In the genomic region with DNA sequence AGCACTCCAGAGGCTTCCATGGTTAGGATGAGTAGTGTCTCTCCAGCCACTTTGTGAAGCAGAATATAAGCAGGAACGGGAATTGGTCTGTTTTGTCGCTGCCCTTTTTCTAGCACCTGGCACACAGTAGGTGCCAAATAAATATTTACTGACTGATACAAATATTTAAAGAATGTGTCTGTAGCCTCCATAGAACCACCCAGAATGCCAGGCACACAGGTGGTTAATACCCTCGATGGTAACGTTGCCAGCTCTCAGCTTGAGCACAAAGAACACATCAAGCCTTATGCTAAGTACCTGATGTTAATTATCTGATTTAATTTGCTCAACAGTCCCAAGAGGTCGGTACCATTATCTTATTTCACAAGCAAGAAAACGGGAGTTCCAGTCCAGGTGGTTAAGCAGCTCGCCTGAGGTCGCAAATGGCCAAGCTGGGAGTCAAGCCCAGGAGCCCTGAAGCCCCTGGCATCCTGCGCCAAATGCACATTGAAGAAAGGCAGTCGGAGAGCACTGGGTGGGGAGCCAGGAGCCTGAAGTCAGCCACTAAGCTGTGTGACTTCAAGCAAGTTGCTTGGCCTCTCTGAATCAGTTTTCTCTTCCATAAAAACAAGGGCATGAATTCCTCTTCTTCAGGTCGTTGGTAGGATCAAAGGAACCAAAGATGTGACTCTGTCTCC, we compare ENCODE assay signal across 10 cellular contexts.
A peak's percentile ranks its signal among the peaks of the same experiment; 100 is the strongest.
DNase-seq lines count a peak whose midpoint lies in the region; ATAC-seq lines count a peak whose summit lies in the region.
"Had no signal": no experiment of that assay in that cellular context is flagged by ENCODE, and none has a peak within 500 bp of the region (broad histone marks: within the 10 kb centered on the region; RNA-seq: fewer than 3 reads in every experiment).

No MANE protein-coding gene starts in this region.

- H3K27me3 ChIP-seq in HUES48 (ENCODE audit: control insufficient read depth, insufficient read depth, low read length): no peaks in the 10 kb centered on the region
- H3K27me3 ChIP-seq in adipocyte (replicated peaks; ENCODE audit: control insufficient read depth, insufficient read depth, low read length): no peaks in the 10 kb centered on the region
- H3K27me3 ChIP-seq: dorsolateral prefrontal cortex had no signal

- no peaks in the 10 kb centered on the region for H3K36me3 Mint-ChIP-seq in memory B cell
- no peaks in the 10 kb centered on the region for H3K36me3 Mint-ChIP-seq in stimulated activated naive B cell treated with anti-CD40 and anti-IgM and Interleukin-4, amounts not matched to agents 10 μg/mL and 1 μg/mL and 100 μg/mL, for 72 hours

- H3K9me3 Mint-ChIP-seq in memory B cell: no peaks in the 10 kb centered on the region
- no peaks in the 10 kb centered on the region for H3K9me3 Mint-ChIP-seq in stimulated activated naive B cell treated with anti-CD40 and anti-IgM and Interleukin-4, amounts not matched to agents 10 μg/mL and 1 μg/mL and 100 μg/mL, for 72 hours

- no peak for ATAC-seq in memory B cell (ENCODE audit: low read depth)
- no peak for ATAC-seq in stimulated activated naive B cell treated with anti-CD40 and anti-IgM and Interleukin-4, amounts not matched to agents 10 μg/mL and 1 μg/mL and 100 μg/mL, for 72 hours (replicated peaks)
- no peak for ATAC-seq in HG03175 (IDR thresholded peaks at IDR 0.05; ENCODE audit: unreplicated experiment)
- no peak for ATAC-seq in HG03139 (IDR thresholded peaks at IDR 0.05; ENCODE audit: unreplicated experiment)
- ATAC-seq in GM21737 (IDR thresholded peaks at IDR 0.05; ENCODE audit: unreplicated experiment): no peak

- DNase-seq in adipocyte (ENCODE audit: low read depth) (no peak), memory B cell (ENCODE audit: low spot score in 2 of 2) (no peak), KG1 (lab: John Stamatoyannopoulos, UW) (no peak)
- no peak for DNase-seq in stimulated activated naive B cell treated with anti-CD40 and anti-IgM and Interleukin-4, amounts not matched to agents 10 μg/mL and 1 μg/mL and 100 μg/mL, for 72 hours
- DNase-seq: dorsolateral prefrontal cortex, NCI-H446 had no signal

- peak overlapping the region; percentile 76 for H3K27ac ChIP-seq in HUES48 (ENCODE audit: low read depth, low read length)

- peak overlapping the region; percentile 28 for H3K27ac Mint-ChIP-seq in memory B cell
- peak overlapping the region; percentile 96 for H3K27ac Mint-ChIP-seq in stimulated activated naive B cell treated with anti-CD40 and anti-IgM and Interleukin-4, amounts not matched to agents 10 μg/mL and 1 μg/mL and 100 μg/mL, for 72 hours

- H3K4me3 Mint-ChIP-seq in memory B cell: no peak overlapping the region
- peak overlapping the region in 1 of 2 donors; percentile 62 for H3K4me3 Mint-ChIP-seq in stimulated activated naive B cell treated with anti-CD40 and anti-IgM and Interleukin-4, amounts not matched to agents 10 μg/mL and 1 μg/mL and 100 μg/mL, for 72 hours

- H3K9me3 ChIP-seq in HUES48 (ENCODE audit: control insufficient read depth, insufficient read depth, low read length): no peaks in the 10 kb centered on the region
- H3K9me3 ChIP-seq in adipocyte (ENCODE audit: control insufficient read depth, low read length): no peaks in the 10 kb centered on the region

- H3K9ac ChIP-seq in HUES48 (ENCODE audit: low read depth, low read length) (peak overlapping the region; percentile 40; the same call in 1 of the 2 replicates), adipocyte (ENCODE audit: low read length) (peak overlapping the region; percentile 87)

- no peaks in the 10 kb centered on the region for H3K27me3 Mint-ChIP-seq in memory B cell
- no peaks in the 10 kb centered on the region for H3K27me3 Mint-ChIP-seq in stimulated activated naive B cell treated with anti-CD40 and anti-IgM and Interleukin-4, amounts not matched to agents 10 μg/mL and 1 μg/mL and 100 μg/mL, for 72 hours

- H3K4me1 ChIP-seq in HUES48 (ENCODE audit: control insufficient read depth, insufficient read depth, low read length): peaks cover 29% of the 10 kb centered on the region
- peaks cover 96% of the 10 kb centered on the region for H3K4me1 ChIP-seq in adipocyte (ENCODE audit: control insufficient read depth, insufficient read depth, low read length)

- no peak overlapping the region for H3K4me3 ChIP-seq in HUES48 (ENCODE audit: low read depth, low read length)
- no peak overlapping the region for H3K4me3 ChIP-seq in adipocyte (ENCODE audit: low read length)
- H3K4me3 ChIP-seq: dorsolateral prefrontal cortex had no signal

- H3K36me3 ChIP-seq in HUES48 (ENCODE audit: control insufficient read depth, insufficient read depth, low read length): no peaks in the 10 kb centered on the region
- H3K36me3 ChIP-seq in adipocyte (ENCODE audit: control insufficient read depth, insufficient read depth, low read length, severe bottlenecking): peaks cover 17% of the 10 kb centered on the region

- H3K4me1 Mint-ChIP-seq in memory B cell: peaks cover 8% of the 10 kb centered on the region
- peaks cover 30 to 33% of the 10 kb centered on the region in 2 donors for H3K4me1 Mint-ChIP-seq in stimulated activated naive B cell treated with anti-CD40 and anti-IgM and Interleukin-4, amounts not matched to agents 10 μg/mL and 1 μg/mL and 100 μg/mL, for 72 hours
